In the genomic region with DNA sequence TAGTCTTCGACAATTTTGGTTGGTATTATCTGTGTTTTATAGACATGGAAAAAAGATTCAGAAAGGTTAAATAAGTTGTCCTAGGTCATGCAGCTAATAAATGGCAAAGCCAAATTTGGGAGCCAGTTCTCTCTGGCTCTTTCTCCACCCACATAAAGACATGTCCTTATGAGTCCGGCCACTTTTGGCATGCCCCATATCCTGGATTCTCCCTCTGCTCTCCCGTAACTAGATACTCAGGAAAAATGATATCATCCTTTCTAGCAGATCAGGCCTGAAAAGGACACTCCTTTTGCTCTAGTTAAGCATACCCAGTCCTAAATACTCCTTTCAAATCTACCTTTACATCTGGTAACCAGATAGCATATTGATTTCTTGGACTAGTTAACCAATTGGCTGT, we compare ENCODE assay signal across 21 cellular contexts.
A peak's percentile ranks its signal among the peaks of the same experiment; 100 is the strongest.
DNase-seq lines count a peak whose midpoint lies in the region; FAIRE-seq and TF ChIP-seq lines count a peak whose summit lies in the region.
"Had no signal": no experiment of that assay in that cellular context is flagged by ENCODE, and none has a peak within 500 bp of the region (broad histone marks: within the 10 kb centered on the region; RNA-seq: fewer than 3 reads in every experiment).

No MANE protein-coding gene starts in this region.

- no peak overlapping the region for H3T11ph ChIP-seq in H9 (ENCODE audit: low read length)

- H4K8ac ChIP-seq in H9 (replicated peaks; ENCODE audit: insufficient read length, low read depth, low read length) = no peak overlapping the region

- peaks cover 57% of the 10 kb centered on the region for H3K36me3 Mint-ChIP-seq in mesothelial cell of epicardium
- peaks cover 36 to 60% (median 42%) of the 10 kb centered on the region in 3 experiments for H3K36me3 Mint-ChIP-seq in H9 (ENCODE audit: insufficient read depth in 1 of 3, low read depth in 3 of 3)

- no peak for TF ChIP-seq EP300 in esophagus muscularis mucosa (IDR thresholded peaks at IDR 0.05)

- no peak overlapping the region for H3K9ac ChIP-seq in stomach smooth muscle (ENCODE audit: low read length in 2 of 2)
- H3K9ac ChIP-seq in H9 (ENCODE audit: extremely low read depth, insufficient read length, low read length) = no peak overlapping the region
- H3K9ac ChIP-seq: BLaER1 treated with 17β-estradiol and CSF1 and Interleukin-3, amounts not matched to agents 10 nM and 100 nM had no signal

- no peak overlapping the region for H3K14ac ChIP-seq in H9 (ENCODE audit: insufficient read depth, low read length)

- H4K5ac ChIP-seq in H9 (ENCODE audit: insufficient read length, low read depth, low read length) = no peak overlapping the region

- no peak overlapping the region for H4K91ac ChIP-seq in H9 (ENCODE audit: insufficient read length, low read depth, low read length)

- H2BK15ac ChIP-seq in H9 (ENCODE audit: low read depth, low read length) = no peak overlapping the region

- no peak overlapping the region for H3K4me3 Mint-ChIP-seq in mesothelial cell of epicardium
- no peak overlapping the region for H3K4me3 Mint-ChIP-seq in H9
- H3K4me3 Mint-ChIP-seq: activated CD8-positive, alpha-beta T cell treated with anti-CD3 and anti-CD28 coated beads for 36 hours; activated T-helper 1 cell treated with anti-CD3 and anti-CD28 coated beads, Interleukin-12 subunit alpha, Interleukin-12 subunit beta, Interleukin-2, Interleukin-4 antibody, amounts not matched to agents 30 ng/mL and 10 ng/mL and 1 ng/mL, durations not matched to agents 14 hours and 24 hours and 36 hours; naive thymus-derived CD4-positive, alpha-beta T cell had no signal

- H3K4ac ChIP-seq in H9 (ENCODE audit: low read depth, low read length) = no peak overlapping the region

- no peak overlapping the region for H2AK5ac ChIP-seq in H9 (ENCODE audit: insufficient read length, low read length)

- intact Hi-C loops in esophagus muscularis mucosa (cut with DNase I) = no loop called here

- H3K9me3 ChIP-seq in esophagus muscularis mucosa (no peaks in the 10 kb centered on the region), stomach smooth muscle (ENCODE audit: control insufficient read depth in 2 of 2, low read length in 2 of 2) (no peaks in the 10 kb centered on the region), H9 (ENCODE audit: control insufficient read depth, low read depth, low read length) (no peaks in the 10 kb centered on the region)
- H3K9me3 ChIP-seq: colonic mucosa had no signal

- H3K27ac ChIP-seq in esophagus muscularis mucosa (replicated peaks in 1 of 4) (peak overlapping the region in 3 of 4 donors; percentile 16 to 55 (median 47)), stomach smooth muscle (ENCODE audit: low read length) (peak overlapping the region; percentile 37), H9 (ENCODE audit: insufficient read length, low read depth, low read length) (no peak overlapping the region)
- H3K27ac ChIP-seq: 22Rv1; BLaER1 treated with 17β-estradiol and CSF1 and Interleukin-3, amounts not matched to agents 10 nM and 100 nM; colonic mucosa; epithelial cell of prostate; PC-9 had no signal

- H3K79me2 ChIP-seq in H9 (ENCODE audit: insufficient read depth, low read length) = no peaks in the 10 kb centered on the region

- H3K27ac Mint-ChIP-seq in mesothelial cell of epicardium (peak overlapping the region; percentile 1), H9 (no peak overlapping the region; a peak in 1 of 7 replicates)
- H3K27ac Mint-ChIP-seq: activated CD8-positive, alpha-beta T cell treated with anti-CD3 and anti-CD28 coated beads for 36 hours; activated T-helper 1 cell treated with anti-CD3 and anti-CD28 coated beads, Interleukin-12 subunit alpha, Interleukin-12 subunit beta, Interleukin-2, Interleukin-4 antibody, amounts not matched to agents 30 ng/mL and 10 ng/mL and 1 ng/mL, durations not matched to agents 14 hours and 24 hours and 36 hours; naive thymus-derived CD4-positive, alpha-beta T cell had no signal

- H3K27me3 Mint-ChIP-seq in mesothelial cell of epicardium (ENCODE audit: low read depth) (no peaks in the 10 kb centered on the region), H9 (ENCODE audit: low read depth) (no peaks in the 10 kb centered on the region)
- H3K27me3 Mint-ChIP-seq: activated CD8-positive, alpha-beta T cell treated with anti-CD3 and anti-CD28 coated beads for 36 hours; naive thymus-derived CD4-positive, alpha-beta T cell had no signal

- no peak overlapping the region for H2BK120ac ChIP-seq in H9 (ENCODE audit: low read depth, low read length, poor library complexity, severe bottlenecking)

- H3K27me3 ChIP-seq in esophagus muscularis mucosa (no peaks in the 10 kb centered on the region), stomach smooth muscle (ENCODE audit: control insufficient read depth in 1 of 2, insufficient read depth in 2 of 2, low read length in 2 of 2) (no peaks in the 10 kb centered on the region), H9 (ENCODE audit: insufficient read depth, low read length) (no peaks in the 10 kb centered on the region)
- H3K27me3 ChIP-seq: BLaER1 treated with 17β-estradiol and CSF1 and Interleukin-3, amounts not matched to agents 10 nM and 100 nM; colonic mucosa had no signal

- no peak overlapping the region for H2AFZ ChIP-seq in H9 (ENCODE audit: low read length)
- H2AFZ ChIP-seq: PC-9 had no signal

- H3K4me3 ChIP-seq in esophagus muscularis mucosa (no peak overlapping the region), stomach smooth muscle (ENCODE audit: low read length in 2 of 2) (no peak overlapping the region)
- H3K4me3 ChIP-seq: BLaER1 treated with 17β-estradiol and CSF1 and Interleukin-3, amounts not matched to agents 10 nM and 100 nM; colonic mucosa; PC-9 had no signal

- no peak overlapping the region for H2BK5ac ChIP-seq in H9 (ENCODE audit: insufficient read length, low read length)

- no peak overlapping the region for H3K23ac ChIP-seq in H9 (ENCODE audit: insufficient read length, low read depth, low read length)

- no peak overlapping the region for H2BK20ac ChIP-seq in H9 (ENCODE audit: low read depth, low read length, poor library complexity, severe bottlenecking)

- H3K36me3 ChIP-seq in esophagus muscularis mucosa (peaks cover 0 to 5% (median 0%) of the 10 kb centered on the region in 4 donors), stomach smooth muscle (ENCODE audit: control insufficient read depth in 2 of 2, insufficient read depth in 2 of 2, low read length in 2 of 2) (no peaks in the 10 kb centered on the region)
- H3K36me3 ChIP-seq: colonic mucosa had no signal

- no peak overlapping the region for H2BK12ac ChIP-seq in H9 (ENCODE audit: insufficient read length, low read depth, low read length)

- TF ChIP-seq POLR2A in esophagus muscularis mucosa (IDR thresholded peaks at IDR 0.05; ENCODE audit: low read depth) (no peak), GM12892 (IDR thresholded peaks at IDR 0.05; ENCODE audit: low read depth, low read length) (no peak)

- no peaks in the 10 kb centered on the region for H3K23me2 ChIP-seq in H9 (ENCODE audit: insufficient read length, low read depth, low read length, poor library complexity, severe bottlenecking)

- H3K4me1 Mint-ChIP-seq in mesothelial cell of epicardium = peaks cover 24% of the 10 kb centered on the region
- no peaks in the 10 kb centered on the region for H3K4me1 Mint-ChIP-seq in H9

- FAIRE-seq in GM12892 (lab: Jason Lieb, UNC) = no peak

- DNase-seq in DMS 273 (lab: John Stamatoyannopoulos, UW; ENCODE audit: unreplicated experiment) (peak; percentile 6), DMS 273 treated with DMSO at 0.1 percent for 48 hours (lab: John Stamatoyannopoulos, UW) (no peak), esophagus muscularis mucosa (ENCODE audit: extremely low spot score) (no peak), mesothelial cell of epicardium (ENCODE audit: low spot score in 2 of 2, unreplicated experiment in 2 of 2) (no peak), hepatic stellate cell (ENCODE audit: low spot score) (no peak), GM12892 (ENCODE audit: insufficient read length) (no peak), H9 (no peak)
- DNase-seq: activated CD8-positive, alpha-beta T cell treated with anti-CD3 and anti-CD28 coated beads for 36 hours; colonic mucosa; DND-41; left colon; naive thymus-derived CD4-positive, alpha-beta T cell; NCI-H1694 treated with DMSO at 0.1 percent for 48 hours; NCI-H69; PC-9; stimulated activated CD4-positive, alpha-beta T cell treated with anti-CD3 and anti-CD28 coated beads, Interleukin-2, amount 100 ng/mL, for 24 hours had no signal

- H4K20me1 ChIP-seq in H9 (ENCODE audit: control insufficient read depth, insufficient read depth, insufficient read length) = no peaks in the 10 kb centered on the region
- H4K20me1 ChIP-seq: BLaER1 treated with 17β-estradiol and CSF1 and Interleukin-3, amounts not matched to agents 10 nM and 100 nM had no signal

- no peak overlapping the region for H3K18ac ChIP-seq in H9 (ENCODE audit: insufficient read length, low read depth, low read length)

- TF ChIP-seq CTCF in esophagus muscularis mucosa (IDR thresholded peaks at IDR 0.05) (no peak), mesothelial cell of epicardium (IDR thresholded peaks at IDR 0.05; ENCODE audit: unreplicated experiment) (no peak), H9 (conservative IDR thresholded peaks at IDR 0.05) (no peak)

- H3K56ac ChIP-seq in H9 (ENCODE audit: insufficient read length, low read depth, low read length) = no peak overlapping the region

- H3K9me3 Mint-ChIP-seq in mesothelial cell of epicardium (peaks cover 14% of the 10 kb centered on the region), H9 (peaks cover 12 to 14% of the 10 kb centered on the region in 2 experiments)
- H3K9me3 Mint-ChIP-seq: activated CD8-positive, alpha-beta T cell treated with anti-CD3 and anti-CD28 coated beads for 36 hours; activated T-helper 1 cell treated with anti-CD3 and anti-CD28 coated beads, Interleukin-12 subunit alpha, Interleukin-12 subunit beta, Interleukin-2, Interleukin-4 antibody, amounts not matched to agents 30 ng/mL and 10 ng/mL and 1 ng/mL, durations not matched to agents 14 hours and 24 hours and 36 hours had no signal

- no peaks in the 10 kb centered on the region for H3K79me1 ChIP-seq in H9 (ENCODE audit: insufficient read depth, low read depth, low read length, poor library complexity, severe bottlenecking)

- WGBS in esophagus muscularis mucosa = 58% methylated on average over 3 of the region's 3 CpGs
- no CpG with 5 or more reads among the region's 3 CpGs for WGBS in H9 (ENCODE audit: extremely low coverage, insufficient read length, low lambda C conversion rate)

- peaks cover 13 to 22% (median 19%) of the 10 kb centered on the region in 4 donors for H3K4me1 ChIP-seq in esophagus muscularis mucosa
- H3K4me1 ChIP-seq in stomach smooth muscle (ENCODE audit: control insufficient read depth, insufficient read depth, low read length) = peaks cover 16% of the 10 kb centered on the region
- H3K4me1 ChIP-seq in H9 (ENCODE audit: insufficient read depth, low read length) = no peaks in the 10 kb centered on the region
- H3K4me1 ChIP-seq: colonic mucosa had no signal

- H3K4me2 ChIP-seq in H9 (ENCODE audit: insufficient read depth, insufficient read length, low read length) = no peak overlapping the region
- H3K4me2 ChIP-seq: BLaER1 treated with 17β-estradiol and CSF1 and Interleukin-3, amounts not matched to agents 10 nM and 100 nM; PC-9 had no signal
